24 cellular contexts compared by ENCODE assay signal in genomic region chr17:49630113-49630900, GRCh38. TPM values are rescaled to one million over a fixed set of nuclear protein-coding genes. Genes with fewer than 3 reads are reported as not detected.
A peak's percentile ranks its signal among the peaks of the same experiment; 100 is the strongest.
DNase-seq lines count a peak whose midpoint lies in the region; ATAC-seq, FAIRE-seq and TF ChIP-seq lines count a peak whose summit lies in the region.
"Had no signal": no experiment of that assay in that cellular context is flagged by ENCODE, and none has a peak within 500 bp of the region (broad histone marks: within the 10 kb centered on the region; RNA-seq: fewer than 3 reads in every experiment).

No MANE protein-coding gene starts in this region.

- H3K4me3 ChIP-seq in subcutaneous abdominal adipose tissue (ENCODE audit: low read depth in 1 of 5, low read length in 5 of 5) (no peak overlapping the region), GM23338 (no peak overlapping the region)
- H3K4me3 ChIP-seq: upper lobe of right lung had no signal

- no peaks in the 10 kb centered on the region for H4K20me1 ChIP-seq in GM23338 (replicated peaks; ENCODE audit: insufficient read depth)

- no peak overlapping the region for H2AFZ ChIP-seq in GM23338

- no peaks in the 10 kb centered on the region for H3K36me3 ChIP-seq in subcutaneous abdominal adipose tissue (ENCODE audit: control insufficient read depth in 5 of 5, insufficient read depth in 5 of 5, low read length in 5 of 5)
- no peaks in the 10 kb centered on the region for H3K36me3 ChIP-seq in GM23338 (ENCODE audit: insufficient read depth)
- H3K36me3 ChIP-seq: upper lobe of right lung had no signal

- no peak for DNase-seq in activated T-cell treated with anti-CD3 and anti-CD28 coated beads, Interleukin-2, amount 50 U/mL, for 24 hours
- DNase-seq in activated T-cell treated with anti-CD3 and anti-CD28 coated beads, Interleukin-2, amount 50 U/mL, for 1 hour, result no peak
- DNase-seq in NCI-H146 treated with DMSO at 0.1 percent for 48 hours (lab: John Stamatoyannopoulos, UW; ENCODE audit: unreplicated experiment) (no peak), GM23338 (ENCODE audit: low spot score) (no peak)
- DNase-seq: caudate nucleus; DMS 273 treated with DMSO at 0.1 percent for 48 hours; H7; head of caudate nucleus; NCI-H1105; NCI-H2107; NCI-H526; OCI-M1; retina; SHP77 treated with DMSO at 0.1 percent for 48 hours; stimulated activated naive B cell treated with anti-CD40 and anti-IgM and Interleukin-4, amounts not matched to agents 10 μg/mL and 1 μg/mL and 100 μg/mL, for 72 hours; upper lobe of right lung had no signal

- no peak overlapping the region for H3K9ac ChIP-seq in subcutaneous abdominal adipose tissue (ENCODE audit: low read length in 5 of 5)

- no peaks in the 10 kb centered on the region for H3K9me2 ChIP-seq in GM23338 (ENCODE audit: insufficient read depth)

- ATAC-seq in activated T-helper 17 cell treated with anti-CD3 and anti-CD28 coated beads, Interleukin-2, amount 50 U/mL, for 72 hours (replicated peaks), result peak; percentile 34
- ATAC-seq in GM18511 (IDR thresholded peaks at IDR 0.05; ENCODE audit: unreplicated experiment), result no peak
- ATAC-seq in GM23338, result no peak
- ATAC-seq: esophagus mucosa; stimulated activated naive B cell treated with anti-CD40 and anti-IgM and Interleukin-4, amounts not matched to agents 10 μg/mL and 1 μg/mL and 100 μg/mL, for 72 hours; upper lobe of right lung had no signal

- H3K36me3 Mint-ChIP-seq in activated T-cell treated with anti-CD3 and anti-CD28 coated beads, Interleukin-2, amount 50 U/mL, for 24 hours (ENCODE audit: low read depth), result peaks cover 29% of the 10 kb centered on the region
- peaks cover 34% of the 10 kb centered on the region for H3K36me3 Mint-ChIP-seq in activated T-helper 17 cell treated with anti-CD3 and anti-CD28 coated beads, Interleukin-2, amount 50 U/mL, for 72 hours (ENCODE audit: low read depth)
- no peaks in the 10 kb centered on the region for H3K36me3 Mint-ChIP-seq in GM23338 (ENCODE audit: low read depth)

- no peak for TF ChIP-seq CTCF in GM23338 (conservative IDR thresholded peaks at IDR 0.05; ENCODE audit: low read depth in 2 of 2)

- H3K27ac ChIP-seq in subcutaneous abdominal adipose tissue (ENCODE audit: low read depth, low read length) (peak overlapping the region; percentile 74), GM23338 (ENCODE audit: low read depth) (no peak overlapping the region)
- H3K27ac ChIP-seq: VCaP had no signal

- peak; percentile 62 for FAIRE-seq in islet of Langerhans (lab: Jason Lieb, UNC)
- FAIRE-seq: A204.1 had no signal

- H3K9me3 Mint-ChIP-seq in activated T-cell treated with anti-CD3 and anti-CD28 coated beads, Interleukin-2, amount 50 U/mL, for 24 hours, result no peaks in the 10 kb centered on the region
- H3K9me3 Mint-ChIP-seq in activated T-helper 17 cell treated with anti-CD3 and anti-CD28 coated beads, Interleukin-2, amount 50 U/mL, for 72 hours, result no peaks in the 10 kb centered on the region
- H3K9me3 Mint-ChIP-seq in GM23338, result no peaks in the 10 kb centered on the region
- H3K9me3 Mint-ChIP-seq: stimulated activated naive B cell treated with anti-CD40 and anti-IgM and Interleukin-4, amounts not matched to agents 10 μg/mL and 1 μg/mL and 100 μg/mL, for 72 hours had no signal

- H3K27ac Mint-ChIP-seq in activated T-cell treated with anti-CD3 and anti-CD28 coated beads, Interleukin-2, amount 50 U/mL, for 24 hours, result peak overlapping the region; percentile 61
- H3K27ac Mint-ChIP-seq in activated T-helper 17 cell treated with anti-CD3 and anti-CD28 coated beads, Interleukin-2, amount 50 U/mL, for 72 hours, result no peak overlapping the region
- H3K27ac Mint-ChIP-seq in GM23338, result no peak overlapping the region
- H3K27ac Mint-ChIP-seq: stimulated activated naive B cell treated with anti-CD40 and anti-IgM and Interleukin-4, amounts not matched to agents 10 μg/mL and 1 μg/mL and 100 μg/mL, for 72 hours had no signal

- peaks cover 16% of the 10 kb centered on the region for H3K79me2 ChIP-seq in GM23338 (replicated peaks; ENCODE audit: insufficient read depth)

- H3K4me3 Mint-ChIP-seq in activated T-cell treated with anti-CD3 and anti-CD28 coated beads, Interleukin-2, amount 50 U/mL, for 24 hours, result no peak overlapping the region
- H3K4me3 Mint-ChIP-seq in activated T-helper 17 cell treated with anti-CD3 and anti-CD28 coated beads, Interleukin-2, amount 50 U/mL, for 72 hours, result no peak overlapping the region
- no peak overlapping the region for H3K4me3 Mint-ChIP-seq in GM23338
- H3K4me3 Mint-ChIP-seq: stimulated activated naive B cell treated with anti-CD40 and anti-IgM and Interleukin-4, amounts not matched to agents 10 μg/mL and 1 μg/mL and 100 μg/mL, for 72 hours had no signal

- H3K4me1 ChIP-seq in subcutaneous abdominal adipose tissue (ENCODE audit: control insufficient read depth in 5 of 5, insufficient read depth in 5 of 5, low read length in 5 of 5) (peaks cover 2 to 75% (median 64%) of the 10 kb centered on the region in 5 donors), GM23338 (ENCODE audit: insufficient read depth) (peaks cover 10% of the 10 kb centered on the region; the same call in 1 of the 2 replicates)

- H3K4me2 ChIP-seq in GM23338, result no peak overlapping the region

- no peaks in the 10 kb centered on the region for H3K27me3 Mint-ChIP-seq in activated T-cell treated with anti-CD3 and anti-CD28 coated beads, Interleukin-2, amount 50 U/mL, for 24 hours
- H3K27me3 Mint-ChIP-seq in activated T-helper 17 cell treated with anti-CD3 and anti-CD28 coated beads, Interleukin-2, amount 50 U/mL, for 72 hours, result no peaks in the 10 kb centered on the region
- H3K27me3 Mint-ChIP-seq in GM23338 (ENCODE audit: insufficient read depth, low read depth, poor library complexity), result no peaks in the 10 kb centered on the region
- H3K27me3 Mint-ChIP-seq: stimulated activated naive B cell treated with anti-CD40 and anti-IgM and Interleukin-4, amounts not matched to agents 10 μg/mL and 1 μg/mL and 100 μg/mL, for 72 hours had no signal

- peaks cover 60% of the 10 kb centered on the region for H3K4me1 Mint-ChIP-seq in activated T-cell treated with anti-CD3 and anti-CD28 coated beads, Interleukin-2, amount 50 U/mL, for 24 hours (ENCODE audit: low read depth)
- peaks cover 22% of the 10 kb centered on the region for H3K4me1 Mint-ChIP-seq in activated T-helper 17 cell treated with anti-CD3 and anti-CD28 coated beads, Interleukin-2, amount 50 U/mL, for 72 hours
- peaks cover 23% of the 10 kb centered on the region for H3K4me1 Mint-ChIP-seq in GM23338

- H3F3A ChIP-seq in GM23338 (replicated peaks; ENCODE audit: low read depth), result no peaks in the 10 kb centered on the region

- H3K27me3 ChIP-seq in subcutaneous abdominal adipose tissue (ENCODE audit: control insufficient read depth in 5 of 5, insufficient read depth in 4 of 5, low read length in 5 of 5), result no peaks in the 10 kb centered on the region
- H3K27me3 ChIP-seq in GM23338 (ENCODE audit: insufficient read depth), result no peaks in the 10 kb centered on the region
- H3K27me3 ChIP-seq: upper lobe of right lung had no signal

- no peaks in the 10 kb centered on the region for H3K9me3 ChIP-seq in subcutaneous abdominal adipose tissue (ENCODE audit: control insufficient read depth in 5 of 5, low read length in 5 of 5)
- H3K9me3 ChIP-seq: upper lobe of right lung had no signal

TF ChIP-seq in GM23338, 12 proteins besides CTCF, POLR2A, EP300 and RAD21 (continues in another document):
- TF ChIP-seq EZH2 (IDR thresholded peaks at IDR 0.05; ENCODE audit: low read depth, unreplicated experiment) (no peak), ETS1 (IDR thresholded peaks at IDR 0.05) (no peak), CREB1 (CRISPR knock-in tag; IDR thresholded peaks at IDR 0.05; ENCODE audit: low read depth) (no peak), EZH2phosphoT487 (IDR thresholded peaks at IDR 0.05; ENCODE audit: unreplicated experiment) (no peak), POLR2AphosphoS5 (IDR thresholded peaks at IDR 0.05; ENCODE audit: low read depth) (no peak), ZNF331 (CRISPR knock-in tag; IDR thresholded peaks at IDR 0.05; ENCODE audit: low read depth) (no peak), NANOG (IDR thresholded peaks at IDR 0.05; ENCODE audit: borderline replicate concordance) (no peak), STAT1 (IDR thresholded peaks at IDR 0.05; ENCODE audit: unreplicated experiment) (no peak), JUNB (IDR thresholded peaks at IDR 0.05; ENCODE audit: unreplicated experiment) (no peak)

RNA-seq across cellular contexts. Expression of gene SPOP, which starts 47.6 kb away (rescaled TPM):
- 10 to 100 TPM; 62.3 to 66.8 TPM for total RNA-seq in activated T-helper 17 cell treated with anti-CD3 and anti-CD28 coated beads, Interleukin-2, amount 50 U/mL, for 72 hours
- total RNA-seq in GM23338 (2014; rRNA removed; shearing (Covaris generic)), result 13.9 and 29.4 TPM in 2 replicates
- polyA plus RNA-seq in GM23338 (2016; fragmentation: Nextera tagmentation; extraction: Ambion mirVana), result 17.9 and 18.6 TPM in 2 replicates

RNA-seq across cellular contexts. Expression of gene NXPH3, which starts 54.6 kb away (rescaled TPM):
- not detected for total RNA-seq in activated T-helper 17 cell treated with anti-CD3 and anti-CD28 coated beads, Interleukin-2, amount 50 U/mL, for 72 hours
- 2.7 and 4.7 TPM in 2 replicates for total RNA-seq in GM23338 (2014; rRNA removed; shearing (Covaris generic))
- 0.23 and 0.30 TPM in 2 replicates for polyA plus RNA-seq in GM23338 (2016; fragmentation: Nextera tagmentation; extraction: Ambion mirVana)
- total RNA-seq: T-helper 1 cell treated with Interleukin-12 subunit alpha and Interleukin-12 subunit beta and Interleukin-4 antibody, amounts not matched to agents 30 ng/mL and 1 ng/mL, for 36 hours had no signal
